7 cellular contexts compared by ENCODE assay signal in the genomic region with DNA sequence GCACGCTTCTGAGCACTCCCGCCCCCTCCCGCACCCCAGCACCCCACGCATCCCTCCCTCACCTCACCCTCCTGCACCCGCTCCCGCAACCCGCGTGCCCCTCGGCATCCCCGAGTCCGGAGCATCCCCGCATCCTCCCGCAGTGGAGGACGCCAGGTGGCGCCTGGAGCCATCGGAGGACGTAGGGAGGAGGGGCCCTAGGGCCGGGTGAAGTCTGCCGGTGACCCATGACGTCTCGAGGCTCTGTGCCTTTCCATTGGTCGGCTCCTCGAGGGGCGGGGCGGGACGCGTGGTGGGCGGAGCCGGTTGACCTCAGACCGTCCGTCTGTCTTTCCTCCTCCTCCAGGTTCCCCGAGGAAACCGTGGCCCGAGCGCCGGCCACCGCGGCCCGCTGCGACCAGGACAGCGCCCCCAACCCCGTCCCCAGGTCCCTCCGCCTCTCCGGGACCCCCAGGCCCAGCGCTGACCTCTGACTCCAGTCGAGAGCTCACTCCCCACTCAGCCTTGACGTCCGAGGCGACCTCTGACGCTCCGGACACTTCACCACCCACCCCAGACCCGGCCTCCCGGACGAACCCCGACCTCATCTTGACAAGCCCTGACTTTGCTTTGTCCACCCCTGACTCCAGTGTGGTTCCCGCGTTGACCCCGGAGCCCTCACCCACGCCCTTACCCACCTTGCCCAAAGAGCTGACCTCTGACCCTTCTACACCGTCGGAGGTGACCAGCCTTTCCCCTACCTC. TPM values are rescaled to one million over a fixed set of nuclear protein-coding genes. Genes with fewer than 3 reads are reported as not detected.
DNase-seq lines count a peak whose midpoint lies in the region; ATAC-seq and TF ChIP-seq lines count a peak whose summit lies in the region.

No MANE protein-coding gene starts in this region.

- ATAC-seq in GM18505 (IDR thresholded peaks at IDR 0.05; ENCODE audit: unreplicated experiment) (peak; percentile 96), HG02973 (IDR thresholded peaks at IDR 0.05; ENCODE audit: unreplicated experiment) (peak; percentile 93)

- H3K27ac ChIP-seq in hepatocyte = peak overlapping the region; percentile 55

- no peaks in the 10 kb centered on the region for H3K4me1 ChIP-seq in hepatocyte (ENCODE audit: insufficient read depth)

- peak overlapping the region; percentile 84 for H3K4me2 ChIP-seq in hepatocyte

- 14% methylated on average over 33 of the region's 61 CpGs for WGBS in hepatocyte (ENCODE audit: low lambda C conversion rate, missing lambda C conversion rate)

- TF ChIP-seq POLR2A in GM18505 (IDR thresholded peaks at IDR 0.05; ENCODE audit: borderline replicate concordance, extremely low read depth, insufficient read depth, insufficient read length) = peak; percentile 39

- no peaks in the 10 kb centered on the region for H4K20me1 ChIP-seq in hepatocyte (ENCODE audit: insufficient read depth, poor library complexity, severe bottlenecking)

- no peaks in the 10 kb centered on the region for H3K36me3 ChIP-seq in hepatocyte (replicated peaks; ENCODE audit: insufficient read depth, low read depth)

- no peaks in the 10 kb centered on the region for H3K27me3 ChIP-seq in hepatocyte

- no peaks in the 10 kb centered on the region for H3K9me3 ChIP-seq in hepatocyte (ENCODE audit: low read depth)

- no peaks in the 10 kb centered on the region for H3K9me2 ChIP-seq in hepatocyte (replicated peaks; ENCODE audit: insufficient read depth)

- in situ Hi-C loops in astrocyte of the cerebellum (cut with HindIII; ENCODE audit: low sequenced_read_pairs) = no loop called here

- no peaks in the 10 kb centered on the region for H3K79me2 ChIP-seq in hepatocyte

- DNase-seq in NCI-H1930 (lab: John Stamatoyannopoulos, UW) (peak; percentile 92 to 93), T-helper 22 cell (ENCODE audit: low read depth) (peak; percentile 75), astrocyte of the cerebellum (ENCODE audit: low read depth) (peak; percentile 76), hepatocyte (ENCODE audit: low spot score) (peak; percentile 97), retina (peak; percentile 97)

- H3K4me3 ChIP-seq in astrocyte of the cerebellum (ENCODE audit: low read depth, low read length) (peak overlapping the region; percentile 36), hepatocyte (no peak overlapping the region)

- peak overlapping the region; percentile 80 for H2AFZ ChIP-seq in hepatocyte

- peak; percentile 91 for TF ChIP-seq CTCF in astrocyte of the cerebellum (IDR thresholded peaks at IDR 0.05; ENCODE audit: low read depth, low read length, missing control alignments)
- peak; percentile 94 for TF ChIP-seq CTCF in hepatocyte (IDR thresholded peaks at IDR 0.05; ENCODE audit: poor library complexity)

RNA-seq across cellular contexts. Expression of a gene that starts 19.9 kb away (rescaled TPM):
- total RNA-seq in hepatocyte = 0.28 and 0.30 TPM in 2 replicates
- 0.33 and 0.51 TPM in 2 replicates for polyA plus RNA-seq in hepatocyte

RNA-seq across cellular contexts. Expression of a gene that starts 28.3 kb away (rescaled TPM):
- 0.57 TPM in 1 of 2 replicates, not detected in the other for total RNA-seq in hepatocyte
- polyA plus RNA-seq in hepatocyte = 0.92 TPM in 1 of 2 replicates, not detected in the other

RNA-seq across cellular contexts. Expression of a gene that starts 28.8 kb away (rescaled TPM):
- total RNA-seq in hepatocyte = 0.04 and 0.80 TPM in 2 replicates
- 3.2 and 5.1 TPM in 2 replicates for polyA plus RNA-seq in hepatocyte

RNA-seq across cellular contexts. Expression of a gene that starts 32.1 kb away (rescaled TPM):
- total RNA-seq in hepatocyte = 14.0 and 22.3 TPM in 2 replicates
- 40.3 and 43.6 TPM in 2 replicates for polyA plus RNA-seq in hepatocyte

RNA-seq across cellular contexts. Expression of a gene that starts 40.6 kb away (rescaled TPM):
- 2.2 and 4.7 TPM in 2 replicates for total RNA-seq in hepatocyte
- polyA plus RNA-seq in hepatocyte = 1.0 and 1.2 TPM in 2 replicates
